In the genomic region with DNA sequence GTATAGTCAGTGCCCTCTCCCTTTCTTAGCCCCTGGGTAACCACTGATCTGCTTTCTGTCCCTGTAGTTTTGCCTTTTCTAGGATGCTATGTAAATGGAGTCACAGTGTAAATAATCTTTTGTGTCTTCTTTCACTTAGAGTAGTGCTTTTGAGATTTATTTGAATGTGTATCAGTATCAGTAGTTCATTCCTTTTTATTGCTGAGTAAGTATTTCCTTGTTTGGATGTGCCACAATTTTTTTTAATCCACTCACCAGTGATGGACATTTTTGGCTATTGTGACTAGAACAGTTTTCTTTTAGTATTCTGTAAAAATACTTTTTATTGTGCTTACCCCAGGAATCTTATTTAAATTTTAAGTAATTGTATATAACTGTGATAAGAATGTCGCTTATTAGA, we compare ENCODE assay signal across 13 cellular contexts. TPM values are rescaled to one million over a fixed set of nuclear protein-coding genes. Genes with fewer than 3 reads are reported as not detected.
DNase-seq lines count a peak whose midpoint lies in the region; ATAC-seq, FAIRE-seq and TF ChIP-seq lines count a peak whose summit lies in the region.
"Had no signal": no experiment of that assay in that cellular context is flagged by ENCODE, and none has a peak within 500 bp of the region (broad histone marks: within the 10 kb centered on the region; RNA-seq: fewer than 3 reads in every experiment).

No MANE protein-coding gene starts in this region.

- H3K27me3 ChIP-seq in K562 (ENCODE audit: control insufficient read depth in 2 of 2, insufficient read depth in 2 of 2, low read length in 2 of 2), result no peaks in the 10 kb centered on the region
- no peaks in the 10 kb centered on the region for H3K27me3 ChIP-seq in neural cell (ENCODE audit: insufficient read depth, low read depth, low read length)
- H3K27me3 ChIP-seq: spleen had no signal

- no peaks in the 10 kb centered on the region for H3F3A ChIP-seq in neural cell (ENCODE audit: insufficient read depth, low read length, poor library complexity, severe bottlenecking)

- no peaks in the 10 kb centered on the region for H3K9me2 ChIP-seq in neural cell (ENCODE audit: insufficient read depth, low read length)

- no peak for TF ChIP-seq RAD21 in K562 (CRISPR knock-in tag; conservative IDR thresholded peaks at IDR 0.05 in 1 of 2, IDR thresholded peaks at IDR 0.05 in 1 of 2)
- no peak for TF ChIP-seq RAD21 in neural cell (conservative IDR thresholded peaks at IDR 0.05)

- H3K79me2 ChIP-seq in K562 (ENCODE audit: control insufficient read depth, insufficient read depth, low read length) (peaks cover 85% of the 10 kb centered on the region), neural cell (replicated peaks; ENCODE audit: insufficient read depth, low read length) (peaks cover 76% of the 10 kb centered on the region)

- peak overlapping the region; percentile 92 for H3K4me3 ChIP-seq in NB4 (ENCODE audit: low read depth, low read length)
- H3K4me3 ChIP-seq in K562, result no peak overlapping the region
- peak overlapping the region; percentile 100 for H3K4me3 ChIP-seq in neural cell (ENCODE audit: low read length)

- H3K9me1 ChIP-seq in K562 (ENCODE audit: control insufficient read depth, insufficient read depth, low read length), result no peaks in the 10 kb centered on the region

- TF ChIP-seq CTCF in NB4 (IDR thresholded peaks at IDR 0.05; ENCODE audit: low read depth, low read length) (no peak), K562 (IDR thresholded peaks at IDR 0.05 in 2 of 3, conservative IDR thresholded peaks at IDR 0.05 in 1 of 3; ENCODE audit: insufficient read depth in 2 of 3, low read depth in 1 of 3, low read length in 3 of 3) (no peak), neural cell (IDR thresholded peaks at IDR 0.05; ENCODE audit: poor library complexity, severe bottlenecking) (no peak)

- H3K36me3 ChIP-seq in K562 (ENCODE audit: control insufficient read depth, insufficient read depth, low read length) (peaks cover 8% of the 10 kb centered on the region; the same call in 2 of the 3 replicates), neural cell (ENCODE audit: insufficient read depth, low read length) (no peaks in the 10 kb centered on the region)
- H3K36me3 ChIP-seq: spleen had no signal

- WGBS in K562 (ENCODE audit: insufficient coverage, low coverage, missing lambda C conversion rate), result 100% methylated on average over 1 of the region's 1 CpG

- ATAC-seq in K562, result no peak
- ATAC-seq in GM19455 (IDR thresholded peaks at IDR 0.05; ENCODE audit: unreplicated experiment), result no peak

- H3K9me3 ChIP-seq in K562 (replicated peaks; ENCODE audit: control insufficient read depth, insufficient read depth, low read depth, low read length), result no peaks in the 10 kb centered on the region; the same call in 1 of the 2 replicates
- no peaks in the 10 kb centered on the region for H3K9me3 ChIP-seq in neural cell (ENCODE audit: low read length)
- H3K9me3 ChIP-seq: spleen had no signal

- no peaks in the 10 kb centered on the region for H3K27me3 Mint-ChIP-seq in T-helper 2 cell treated with Interferon-gamma antibody and Interleukin-4, amounts not matched to agents 5 μg/mL and 100 μg/mL, for 36 hours (ENCODE audit: low read depth)

- DNase-seq in T-helper 2 cell treated with Interferon-gamma antibody and Interleukin-4, amounts not matched to agents 5 μg/mL and 100 μg/mL, for 36 hours (ENCODE audit: low spot score), result no peak
- no peak for DNase-seq in T-helper 2 cell
- no peak for DNase-seq in NB4 (ENCODE audit: low read depth)
- DNase-seq in K562 (ENCODE audit: extremely low read depth in 1 of 4, low spot score in 3 of 4), result no peak
- no peak for DNase-seq in NCI-H226
- DNase-seq in cerebellar nuclear complex (lab: John Stamatoyannopoulos, UW), result no peak
- DNase-seq: effector memory CD4-positive, alpha-beta T cell; KG1; NCI-H2029; spleen had no signal

- H3K4me3 Mint-ChIP-seq in T-helper 2 cell treated with Interferon-gamma antibody and Interleukin-4, amounts not matched to agents 5 μg/mL and 100 μg/mL, for 36 hours, result peak overlapping the region; percentile 71

- peaks cover 12% of the 10 kb centered on the region for H3K36me3 Mint-ChIP-seq in T-helper 2 cell treated with Interferon-gamma antibody and Interleukin-4, amounts not matched to agents 5 μg/mL and 100 μg/mL, for 36 hours (ENCODE audit: low read depth)

- in situ Hi-C loops in K562 (cut with MboI), result loop anchor here (5.0 kb wide), 1 partner anchor 91 kb away; no protein-coding TSS in a partner anchor

- intact Hi-C loops in K562 (cut with micrococcal nuclease), result loop anchor here (5.0 kb wide), 1 partner anchor 56 kb away; a partner anchor contains a TSS

- H2AFZ ChIP-seq in K562 (ENCODE audit: low read depth, low read length) (no peak overlapping the region), neural cell (ENCODE audit: low read depth, low read length) (no peak overlapping the region)

- no peak for TF ChIP-seq EP300 in K562 (IDR thresholded peaks at IDR 0.05; ENCODE audit: low read length)
- no peak for TF ChIP-seq EP300 in neural cell (conservative IDR thresholded peaks at IDR 0.05; ENCODE audit: poor library complexity, severe bottlenecking)

- FAIRE-seq in K562 (lab: Jason Lieb, UNC), result no peak

- POLR2A ChIA-PET in K562 (lab: Yijun Ruan, JAX), result interaction anchor here (1.2 kb wide), 1 partner anchor 44 kb away, joined by 3 read pairs; no protein-coding TSS in a partner anchor

- H3K4me2 ChIP-seq in K562 (ENCODE audit: insufficient read depth, low read length) (peak overlapping the region; percentile 18; the same call in 1 of the 2 replicates), neural cell (ENCODE audit: low read length) (peak overlapping the region; percentile 1)

- H4K20me1 ChIP-seq in K562 (replicated peaks; ENCODE audit: control insufficient read depth, insufficient read depth, low read length) (peaks cover 6% of the 10 kb centered on the region; the same call in 1 of the 2 replicates), neural cell (ENCODE audit: insufficient read depth) (peaks cover 11% of the 10 kb centered on the region)

- BruUV-seq in K562 (replicated peaks; lab: Mats Ljungman, UMichigan), result no TSS peak

- CTCF ChIA-PET in K562 (lab: Yijun Ruan, JAX; ENCODE audit: low intra/inter-chr PET ratio), result no interaction called here

- H3K27ac ChIP-seq in K562 (ENCODE audit: extremely low read depth, low read depth, low read length) (no peak overlapping the region), neural cell (ENCODE audit: low read length) (no peak overlapping the region)
- H3K27ac ChIP-seq: 22Rv1 had no signal

- H3K9me3 Mint-ChIP-seq in T-helper 2 cell treated with Interferon-gamma antibody and Interleukin-4, amounts not matched to agents 5 μg/mL and 100 μg/mL, for 36 hours, result no peaks in the 10 kb centered on the region

- peaks cover 28% of the 10 kb centered on the region for H3K4me1 Mint-ChIP-seq in T-helper 2 cell treated with Interferon-gamma antibody and Interleukin-4, amounts not matched to agents 5 μg/mL and 100 μg/mL, for 36 hours (ENCODE audit: low read depth)

- H3K4me1 ChIP-seq in K562 (replicated peaks in 1 of 2; ENCODE audit: control insufficient read depth in 2 of 2, insufficient read depth in 2 of 2, low read length in 2 of 2), result peaks cover 11 to 28% of the 10 kb centered on the region in 2 experiments; a peak in 4 of 5 replicates

- H3K9ac ChIP-seq in K562 (ENCODE audit: insufficient read depth in 1 of 2, low read depth in 2 of 2, low read length in 2 of 2) (no peak overlapping the region), neural cell (ENCODE audit: low read length) (no peak overlapping the region)

- H3K27ac Mint-ChIP-seq in T-helper 2 cell treated with Interferon-gamma antibody and Interleukin-4, amounts not matched to agents 5 μg/mL and 100 μg/mL, for 36 hours, result no peak overlapping the region

- no peak for TF ChIP-seq POLR2A in NB4 (IDR thresholded peaks at IDR 0.05; ENCODE audit: extremely low read depth, insufficient read length)
- no peak for TF ChIP-seq POLR2A in K562 (conservative IDR thresholded peaks at IDR 0.05)

RNA-seq across cellular contexts. Expression of a gene that starts 3.4 kb away (rescaled TPM):
- total RNA-seq in K562 (2011; cell fraction: chromatin; rRNA removed; ENCODE audit: low replicate concordance), result 157 and 305 TPM in 2 replicates
- 86.7 and 110 TPM in 2 replicates for total RNA-seq in K562 (2011; cell fraction: nucleolus; rRNA removed)
- 139 and 215 TPM in 2 replicates for total RNA-seq in K562 (2011; cell fraction: nucleoplasm; rRNA removed)
- total RNA-seq in K562 (2014; rRNA removed) (47.9 and 49.5 TPM in 2 replicates), K562 (2014; rRNA removed; fragmentation: Illumina TruSeq; extraction: Trizol) (57.5 and 60.4 TPM in 2 replicates), K562 (2015; rRNA removed; fragmentation: Illumina TruSeq; extraction: Trizol) (52.1 and 56.3 TPM in 2 replicates), K562 (2021) (54.1 and 63.1 TPM in 2 replicates)
- polyA plus RNA-seq in K562 (2011; rRNA removed) (60.7 and 68.7 TPM in 2 replicates), K562 (2014; fragmentation: Illumina TruSeq; extraction: Trizol) (54.9 and 65.3 TPM in 2 replicates), K562 (2014; fragmentation: Nextera tagmentation; extraction: Ambion mirVana) (10 to 100 TPM; 10.1 to 18.2 TPM), K562 (2014; rRNA removed) (53.2 and 55.1 TPM in 2 replicates), neural cell (158 and 166 TPM in 2 replicates)
- polyA plus RNA-seq in K562 (2011; cell fraction: cytosol; rRNA removed), result 29.4 and 31.3 TPM in 2 replicates
- 59.4 and 59.9 TPM in 2 replicates for polyA plus RNA-seq in K562 (2011; cell fraction: nucleus; rRNA removed)
- 41.6 and 49.0 TPM in 2 replicates for polyA plus RNA-seq in K562 (2012)
- polyA minus RNA-seq in K562 (2011; rRNA and poly(A)+ RNA removed), result 95.3 and 99.4 TPM in 2 replicates
- 20.8 and 26.0 TPM in 2 replicates for polyA minus RNA-seq in K562 (2011; cell fraction: cytosol; rRNA and poly(A)+ RNA removed)
- 54.3 and 101 TPM in 2 replicates for polyA minus RNA-seq in K562 (2011; cell fraction: nucleus; rRNA and poly(A)+ RNA removed)
- 198 and 199 TPM in 2 replicates for polyA minus RNA-seq in neural cell

RNA-seq across cellular contexts. Expression of a gene that starts 54.6 kb away (rescaled TPM):
- total RNA-seq in K562 (2011; cell fraction: chromatin; rRNA removed; ENCODE audit: low replicate concordance), result 338 and 574 TPM in 2 replicates
- total RNA-seq in K562 (2011; cell fraction: nucleolus; rRNA removed), result 188 and 198 TPM in 2 replicates
- total RNA-seq in K562 (2011; cell fraction: nucleoplasm; rRNA removed), result 241 and 245 TPM in 2 replicates
- 118 and 174 TPM in 2 replicates for total RNA-seq in K562 (2014; rRNA removed)
- 197 and 205 TPM in 2 replicates for total RNA-seq in K562 (2014; rRNA removed; fragmentation: Illumina TruSeq; extraction: Trizol)
- total RNA-seq in K562 (2015; rRNA removed; fragmentation: Illumina TruSeq; extraction: Trizol), result 176 and 190 TPM in 2 replicates
- 278 and 314 TPM in 2 replicates for total RNA-seq in K562 (2021)
- 347 and 442 TPM in 2 replicates for polyA plus RNA-seq in K562 (2011; rRNA removed)
- polyA plus RNA-seq in K562 (2011; cell fraction: cytosol; rRNA removed), result 171 and 226 TPM in 2 replicates
- polyA plus RNA-seq in K562 (2011; cell fraction: nucleus; rRNA removed), result 223 and 263 TPM in 2 replicates
- polyA plus RNA-seq in K562 (2012), result 203 and 316 TPM in 2 replicates
- 192 and 286 TPM in 2 replicates for polyA plus RNA-seq in K562 (2014; fragmentation: Illumina TruSeq; extraction: Trizol)
- 100 to 1,000 TPM in 1 of 2 experiments, 10 to 100 TPM in 1; 92.7 to 126 TPM for polyA plus RNA-seq in K562 (2014; fragmentation: Nextera tagmentation; extraction: Ambion mirVana)
- polyA plus RNA-seq in K562 (2014; rRNA removed), result 134 and 152 TPM in 2 replicates
- 449 and 508 TPM in 2 replicates for polyA minus RNA-seq in K562 (2011; rRNA and poly(A)+ RNA removed)
- polyA minus RNA-seq in K562 (2011; cell fraction: cytosol; rRNA and poly(A)+ RNA removed), result 113 and 158 TPM in 2 replicates
- 117 and 192 TPM in 2 replicates for polyA minus RNA-seq in K562 (2011; cell fraction: nucleus; rRNA and poly(A)+ RNA removed)
- 165 and 188 TPM in 2 replicates for polyA plus RNA-seq in neural cell
- 286 and 290 TPM in 2 replicates for polyA minus RNA-seq in neural cell
